26 cellular contexts compared by ENCODE assay signal in the genomic region with DNA sequence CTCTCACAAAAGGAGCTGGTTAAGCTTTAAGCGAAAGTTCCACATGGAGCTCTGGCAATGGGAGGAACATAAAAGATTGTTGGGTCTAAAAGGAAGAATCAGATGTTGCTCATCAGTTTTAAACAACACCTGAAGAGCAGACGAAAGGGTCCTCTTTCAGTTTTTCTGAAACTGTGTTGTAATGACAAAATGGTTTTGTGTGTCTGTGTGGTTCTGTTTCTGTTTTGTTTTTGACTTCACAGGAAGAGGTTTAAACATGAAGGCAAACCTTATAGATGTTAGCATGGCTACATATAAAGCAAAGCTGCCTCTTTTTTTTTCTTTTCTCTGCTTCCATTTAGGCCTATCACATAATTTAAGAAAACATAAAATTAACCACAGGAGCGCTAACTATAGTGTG.
"Had no signal": no experiment of that assay in that cellular context is flagged by ENCODE, and none has a peak within 500 bp of the region (broad histone marks: within the 10 kb centered on the region; RNA-seq: fewer than 3 reads in every experiment).

No MANE protein-coding gene starts in this region.

- H3K9me3 Mint-ChIP-seq: activated CD4-positive, alpha-beta memory T cell treated with anti-CD3 and anti-CD28 coated beads, Interleukin-2, amount 10 ng/mL, durations not matched to agents 7 days and 5 days; activated naive CD4-positive, alpha-beta T cell treated with anti-CD3 and anti-CD28 coated beads for 36 hours; activated T-helper 17 cell treated with anti-CD3 and anti-CD28 coated beads, Interleukin-2, amount 50 U/mL, for 72 hours; brain had no signal

- H3K27ac ChIP-seq: SK-N-MC, VCaP had no signal

- FAIRE-seq: astrocyte had no signal

- H3K36me3 Mint-ChIP-seq: activated naive CD8-positive, alpha-beta T cell; brain; T-cell had no signal

- H3K27ac Mint-ChIP-seq: activated CD4-positive, alpha-beta memory T cell treated with anti-CD3 and anti-CD28 coated beads, Interleukin-2, amount 10 ng/mL, durations not matched to agents 7 days and 5 days; activated CD4-positive, alpha-beta T cell treated with anti-CD3 and anti-CD28 coated beads for 36 hours; activated naive CD4-positive, alpha-beta T cell treated with anti-CD3 and anti-CD28 coated beads for 36 hours; activated naive CD8-positive, alpha-beta T cell; activated T-helper 17 cell treated with anti-CD3 and anti-CD28 coated beads, Interleukin-2, amount 50 U/mL, for 72 hours; brain; T-cell had no signal

- H3K4me3 Mint-ChIP-seq: activated CD4-positive, alpha-beta memory T cell treated with anti-CD3 and anti-CD28 coated beads, Interleukin-2, amount 10 ng/mL, durations not matched to agents 7 days and 5 days; activated CD4-positive, alpha-beta T cell treated with anti-CD3 and anti-CD28 coated beads for 36 hours; activated naive CD4-positive, alpha-beta T cell treated with anti-CD3 and anti-CD28 coated beads for 36 hours; activated naive CD8-positive, alpha-beta T cell; activated T-helper 17 cell treated with anti-CD3 and anti-CD28 coated beads, Interleukin-2, amount 50 U/mL, for 72 hours; brain; T-cell had no signal

- H3K27me3 Mint-ChIP-seq: activated CD4-positive, alpha-beta memory T cell treated with anti-CD3 and anti-CD28 coated beads, Interleukin-2, amount 10 ng/mL, durations not matched to agents 7 days and 5 days; activated CD4-positive, alpha-beta T cell treated with anti-CD3 and anti-CD28 coated beads for 36 hours; activated naive CD8-positive, alpha-beta T cell; activated T-helper 17 cell treated with anti-CD3 and anti-CD28 coated beads, Interleukin-2, amount 50 U/mL, for 72 hours; brain; T-cell had no signal

- H3K4me3 ChIP-seq: SK-N-MC had no signal

- ATAC-seq: activated CD4-positive, alpha-beta T cell treated with anti-CD3 and anti-CD28 coated beads for 36 hours; activated T-helper 17 cell treated with anti-CD3 and anti-CD28 coated beads, Interleukin-2, amount 50 U/mL, for 72 hours; Panc1; Right ventricle myocardium inferior; T-cell had no signal

- DNase-seq: activated CD4-positive, alpha-beta memory T cell treated with anti-CD3 and anti-CD28 coated beads, Interleukin-2, amount 10 ng/mL, durations not matched to agents 7 days and 5 days; activated CD4-positive, alpha-beta T cell treated with anti-CD3 and anti-CD28 coated beads for 36 hours; activated CD4-positive, alpha-beta T cell treated with anti-CD3 and anti-CD28 coated beads, Interleukin-2, amount 50 U/mL, for 1 hour; activated CD4-positive, CD25-positive, alpha-beta regulatory T cell; activated gamma-delta T cell; activated naive CD4-positive, alpha-beta T cell treated with anti-CD3 and anti-CD28 coated beads for 36 hours; activated T-cell treated with anti-CD3 and anti-CD28 coated beads for 4 hours; activated T-cell treated with anti-CD3 and anti-CD28 coated beads, Interleukin-2, amount 50 U/mL, for 48 hours; amygdala; NCI-H1105 treated with DMSO at 0.1 percent for 48 hours; NCI-H146; NCI-H187 treated with DMSO at 0.1 percent for 48 hours; NCI-H2081 treated with DMSO at 0.1 percent for 48 hours; NCI-H446; NCI-H524; OCI-M1; RPMI8226; T-cell had no signal

- H3K4me1 Mint-ChIP-seq: activated CD4-positive, alpha-beta T cell treated with anti-CD3 and anti-CD28 coated beads for 36 hours; activated T-helper 17 cell treated with anti-CD3 and anti-CD28 coated beads, Interleukin-2, amount 50 U/mL, for 72 hours had no signal
